13 cellular contexts compared by ENCODE assay signal in genomic region chr3:159786489-159787181, GRCh38. TPM values are rescaled to one million over a fixed set of nuclear protein-coding genes. Genes with fewer than 3 reads are reported as not detected.
DNase-seq lines count a peak whose midpoint lies in the region; FAIRE-seq and TF ChIP-seq lines count a peak whose summit lies in the region.
"Had no signal": no experiment of that assay in that cellular context is flagged by ENCODE, and none has a peak within 500 bp of the region (broad histone marks: within the 10 kb centered on the region; RNA-seq: fewer than 3 reads in every experiment).

No MANE protein-coding gene starts in this region.

- WGBS in neuronal stem cell (ENCODE audit: extremely low coverage in 2 of 2, insufficient read length in 2 of 2, insufficient replicate concordance in 1 of 2), 2 donors, result no CpG with 5 or more reads among the region's 9 CpGs

- peak overlapping the region; percentile 88 for H3K27ac Mint-ChIP-seq in osteocyte (ENCODE audit: unreplicated experiment)
- H3K27ac Mint-ChIP-seq: activated CD8-positive, alpha-beta T cell treated with anti-CD3 and anti-CD28 coated beads, Interleukin-2, amount 10 ng/mL, durations not matched to agents 7 days and 5 days had no signal

- H3K23ac ChIP-seq in neuronal stem cell (ENCODE audit: low read depth, low read length, poor library complexity), result no peak overlapping the region

- POLR2A ChIA-PET in endothelial cell of umbilical vein (lab: Charles Lee), result interaction anchor here (1.3 to 2.2 kb wide), 2 partner anchors 21 to 23 kb away, joined by 4 to 9 read pairs; no protein-coding TSS in a partner anchor

- H3K9me3 Mint-ChIP-seq in osteocyte (ENCODE audit: unreplicated experiment), result no peaks in the 10 kb centered on the region

- H3K27ac ChIP-seq in endothelial cell of umbilical vein (ENCODE audit: insufficient read depth, low read depth, low read length) (peak overlapping the region; percentile 87), neuronal stem cell (replicated peaks; ENCODE audit: low read length) (no peak overlapping the region), left ventricle myocardium inferior (replicated peaks) (no peak overlapping the region)

- dilution Hi-C loops in endothelial cell of umbilical vein (cut with MboI; ENCODE audit: extremely low pct_ligation_motif_present, low sequenced_read_pairs), result no loop called here

- no peaks in the 10 kb centered on the region for H3K27me3 Mint-ChIP-seq in osteocyte (ENCODE audit: unreplicated experiment)

- TF ChIP-seq CTCF in endothelial cell of umbilical vein (IDR thresholded peaks at IDR 0.05; ENCODE audit: extremely low read depth in 1 of 2, insufficient read depth in 1 of 2, low read depth in 1 of 2, low read length in 2 of 2), result no peak
- TF ChIP-seq CTCF in osteocyte (IDR thresholded peaks at IDR 0.05), result no peak
- no peak for TF ChIP-seq CTCF in left ventricle myocardium inferior (IDR thresholded peaks at IDR 0.05; ENCODE audit: borderline replicate concordance)

- H4K91ac ChIP-seq in neuronal stem cell (ENCODE audit: low read depth, low read length, poor library complexity), result no peak overlapping the region

- H3K79me1 ChIP-seq in neuronal stem cell (ENCODE audit: low read depth, low read length), result no peaks in the 10 kb centered on the region

- peaks cover 55% of the 10 kb centered on the region for H3K4me1 Mint-ChIP-seq in osteocyte (ENCODE audit: unreplicated experiment)

- H3K9ac ChIP-seq in endothelial cell of umbilical vein (replicated peaks; ENCODE audit: extremely low read depth, insufficient read depth, low read length), result peak overlapping the region; percentile 68
- H3K9ac ChIP-seq in neuronal stem cell (ENCODE audit: low read depth, low read length, poor library complexity), result no peak overlapping the region

- DNase-seq in Daoy (ENCODE audit: low read depth) (peak; percentile 57), RPMI7951 (ENCODE audit: low read depth) (peak; percentile 61), endothelial cell of umbilical vein (ENCODE audit: low read depth, low spot score) (no peak), osteocyte (ENCODE audit: extremely low spot score, unreplicated experiment) (no peak), neuronal stem cell (ENCODE audit: low spot score) (no peak), SK-N-DZ (ENCODE audit: low spot score) (no peak), globus pallidus (ENCODE audit: low spot score) (no peak), left ventricle myocardium inferior (no peak)
- DNase-seq: activated CD8-positive, alpha-beta T cell treated with anti-CD3 and anti-CD28 coated beads, Interleukin-2, amount 10 ng/mL, durations not matched to agents 7 days and 5 days; activated naive CD4-positive, alpha-beta T cell treated with Interleukin-2 at 50 U/mL for 16 hours; AML-193; cerebellar nuclear complex; nucleus accumbens had no signal

- H3K79me2 ChIP-seq in endothelial cell of umbilical vein (ENCODE audit: control insufficient read depth, insufficient read depth, low read length), result peaks cover 75% of the 10 kb centered on the region

- H3K4me1 ChIP-seq in endothelial cell of umbilical vein (ENCODE audit: control insufficient read depth, extremely low read depth, insufficient read depth, low read length) (peaks cover 40% of the 10 kb centered on the region), neuronal stem cell (ENCODE audit: control insufficient read depth in 2 of 2, insufficient read depth in 1 of 2, low read depth in 1 of 2, low read length in 2 of 2) (no peaks in the 10 kb centered on the region), left ventricle myocardium inferior (peaks cover 53% of the 10 kb centered on the region)

- no peak overlapping the region for H3K14ac ChIP-seq in neuronal stem cell (ENCODE audit: low read length)

- H2AFZ ChIP-seq in endothelial cell of umbilical vein (ENCODE audit: low read depth, low read length) (no peak overlapping the region), neuronal stem cell (ENCODE audit: low read length) (no peak overlapping the region)

- H2AK5ac ChIP-seq in neuronal stem cell (ENCODE audit: low read depth, low read length), result no peak overlapping the region

- no peak overlapping the region for H2BK5ac ChIP-seq in neuronal stem cell (ENCODE audit: low read length)

- BruUV-seq in endothelial cell of umbilical vein (replicated peaks; lab: Mats Ljungman, UMichigan), result no TSS peak

- no peak overlapping the region for H4K8ac ChIP-seq in neuronal stem cell (ENCODE audit: low read depth, low read length)

- no peaks in the 10 kb centered on the region for H3K36me3 ChIP-seq in endothelial cell of umbilical vein (ENCODE audit: control insufficient read depth in 2 of 2, extremely low read depth in 1 of 2, insufficient read depth in 2 of 2, low read length in 2 of 2)
- H3K36me3 ChIP-seq in neuronal stem cell (replicated peaks in 1 of 2; ENCODE audit: control insufficient read depth in 2 of 2, insufficient read depth in 2 of 2, low read length in 2 of 2), result no peaks in the 10 kb centered on the region
- no peaks in the 10 kb centered on the region for H3K36me3 ChIP-seq in left ventricle myocardium inferior

- H3K27me3 ChIP-seq in endothelial cell of umbilical vein (ENCODE audit: control insufficient read depth in 2 of 2, insufficient read depth in 2 of 2, low read length in 2 of 2) (no peaks in the 10 kb centered on the region), neuronal stem cell (ENCODE audit: control insufficient read depth in 3 of 3, insufficient read depth in 3 of 3, low read depth in 1 of 3, low read length in 3 of 3) (peaks cover 0 to 10% (median 0%) of the 10 kb centered on the region in 3 experiments), left ventricle myocardium inferior (ENCODE audit: low read depth) (no peaks in the 10 kb centered on the region)

- CTCF ChIA-PET in endothelial cell of umbilical vein (lab: Charles Lee), result interaction anchor here (1.0 to 5.6 kb wide), 7 partner anchors 12 to 200 kb away, joined by 3 to 35 read pairs (median 5); no protein-coding TSS in a partner anchor

- no peaks in the 10 kb centered on the region for H3K9me1 ChIP-seq in endothelial cell of umbilical vein (replicated peaks; ENCODE audit: control insufficient read depth, extremely low read depth, insufficient read depth, low read length)

- no peak overlapping the region for H2BK15ac ChIP-seq in neuronal stem cell (ENCODE audit: low read length)

- peak; percentile 66 for FAIRE-seq in endothelial cell of umbilical vein (lab: Jason Lieb, UNC)

- no peak overlapping the region for H2BK12ac ChIP-seq in neuronal stem cell (ENCODE audit: low read length)

- intact Hi-C loops in endothelial cell of umbilical vein (cut with micrococcal nuclease) (loop anchor here (1.0 kb wide), 2 partner anchors 11 to 23 kb away; no protein-coding TSS in a partner anchor), left ventricle myocardium inferior (cut with micrococcal nuclease) (no loop called here)

- H3K36me3 Mint-ChIP-seq in osteocyte (ENCODE audit: unreplicated experiment), result no peaks in the 10 kb centered on the region

- no peaks in the 10 kb centered on the region for H4K20me1 ChIP-seq in endothelial cell of umbilical vein (replicated peaks; ENCODE audit: control insufficient read depth, extremely low read depth, insufficient read depth, low read length)

- H3K4me3 ChIP-seq in endothelial cell of umbilical vein (replicated peaks in 1 of 3; ENCODE audit: insufficient read depth in 1 of 3, low read depth in 1 of 3, low read length in 3 of 3) (no peak overlapping the region), neuronal stem cell (ENCODE audit: low read length in 2 of 2) (no peak overlapping the region), left ventricle myocardium inferior (no peak overlapping the region)

- H2BK120ac ChIP-seq in neuronal stem cell (ENCODE audit: low read depth, low read length), result no peak overlapping the region

- H3K18ac ChIP-seq in neuronal stem cell (ENCODE audit: low read length), result no peak overlapping the region

- no peak overlapping the region for H3K4ac ChIP-seq in neuronal stem cell (ENCODE audit: low read length)

- H3K4me3 Mint-ChIP-seq in osteocyte (ENCODE audit: unreplicated experiment), result no peak overlapping the region
- H3K4me3 Mint-ChIP-seq: activated CD8-positive, alpha-beta T cell treated with anti-CD3 and anti-CD28 coated beads, Interleukin-2, amount 10 ng/mL, durations not matched to agents 7 days and 5 days had no signal

- H3K4me2 ChIP-seq in endothelial cell of umbilical vein (ENCODE audit: insufficient read depth, low read length), result peak overlapping the region; percentile 85
- no peak overlapping the region for H3K4me2 ChIP-seq in neuronal stem cell (ENCODE audit: insufficient read depth, low read length, poor library complexity, severe bottlenecking)

- H3K9me3 ChIP-seq in endothelial cell of umbilical vein (replicated peaks; ENCODE audit: control insufficient read depth, insufficient read depth, low read length) (no peaks in the 10 kb centered on the region), neuronal stem cell (replicated peaks in 1 of 2; ENCODE audit: control insufficient read depth in 2 of 2, insufficient read depth in 1 of 2, low read depth in 1 of 2, low read length in 2 of 2) (no peaks in the 10 kb centered on the region), left ventricle myocardium inferior (replicated peaks) (no peaks in the 10 kb centered on the region)

- TF ChIP-seq POLR2A in endothelial cell of umbilical vein (IDR thresholded peaks at IDR 0.05; ENCODE audit: low read depth, low read length), result no peak

TF ChIP-seq in endothelial cell of umbilical vein, 7 proteins besides CTCF, POLR2A, EP300 and RAD21 (continues in another document):
- TF ChIP-seq MAX (IDR thresholded peaks at IDR 0.05; ENCODE audit: insufficient read depth, insufficient read length) (no peak), FOS (IDR thresholded peaks at IDR 0.05; ENCODE audit: borderline replicate concordance, insufficient read depth, low read length) (no peak)

RNA-seq across cellular contexts. Expression of gene SCHIP1, which starts 53.0 kb away (rescaled TPM):
- 2.4 and 6.7 TPM in 2 replicates for total RNA-seq in Daoy (2014; rRNA removed; shearing (Covaris generic))
- 0.72 and 1.3 TPM in 2 replicates for total RNA-seq in RPMI7951 (2014; rRNA removed; shearing (Covaris generic))
- 23.1 and 34.5 TPM in 2 replicates for total RNA-seq in endothelial cell of umbilical vein
- polyA plus RNA-seq in endothelial cell of umbilical vein, result 9.4 and 16.9 TPM in 2 replicates
- 17.9 and 20.5 TPM in 2 replicates for polyA plus RNA-seq in endothelial cell of umbilical vein (2011; cell fraction: cytosol; rRNA removed)
- 44.2 and 53.9 TPM in 2 replicates for polyA plus RNA-seq in endothelial cell of umbilical vein (2011; cell fraction: nucleus; rRNA removed)
- polyA plus RNA-seq in endothelial cell of umbilical vein (2012), result 15.5 and 20.4 TPM in 2 replicates
- 19.9 and 28.8 TPM in 2 replicates for polyA minus RNA-seq in endothelial cell of umbilical vein
- polyA minus RNA-seq in endothelial cell of umbilical vein (2011; cell fraction: cytosol; rRNA and poly(A)+ RNA removed), result not detected
- polyA minus RNA-seq in endothelial cell of umbilical vein (2011; cell fraction: nucleus; rRNA and poly(A)+ RNA removed), result 48.3 and 71.4 TPM in 2 replicates
- 3.5 and 5.9 TPM in 2 replicates for total RNA-seq in osteocyte
- 31.0 TPM for polyA plus RNA-seq in neuronal stem cell (2013, experiment 1 of 2)
- polyA plus RNA-seq in neuronal stem cell (2013, experiment 2 of 2), result 31.4 TPM
- 127 and 223 TPM in 2 replicates for polyA plus RNA-seq in SK-N-DZ (2014; cell fraction: cytosol; rRNA removed)
- polyA plus RNA-seq in SK-N-DZ (2014; cell fraction: nucleus; rRNA removed), result 105 and 153 TPM in 2 replicates
- 62.6 TPM for total RNA-seq in left ventricle myocardium inferior
- total RNA-seq: activated CD8-positive, alpha-beta T cell treated with anti-CD3 and anti-CD28 coated beads, Interleukin-2, amount 10 ng/mL, durations not matched to agents 7 days and 5 days had no signal

Comparison
In these comparisons a context has a peak if more than half of its experiments do, and no peak if none do; other contexts are left out.
1. DNase-seq: peak in Daoy (single experiment) and RPMI7951 (single experiment); none in endothelial cell of umbilical vein (single experiment), osteocyte (single experiment), neuronal stem cell (single experiment), SK-N-DZ (single experiment), globus pallidus (single experiment) and left ventricle myocardium inferior (single experiment).